In the genomic region with DNA sequence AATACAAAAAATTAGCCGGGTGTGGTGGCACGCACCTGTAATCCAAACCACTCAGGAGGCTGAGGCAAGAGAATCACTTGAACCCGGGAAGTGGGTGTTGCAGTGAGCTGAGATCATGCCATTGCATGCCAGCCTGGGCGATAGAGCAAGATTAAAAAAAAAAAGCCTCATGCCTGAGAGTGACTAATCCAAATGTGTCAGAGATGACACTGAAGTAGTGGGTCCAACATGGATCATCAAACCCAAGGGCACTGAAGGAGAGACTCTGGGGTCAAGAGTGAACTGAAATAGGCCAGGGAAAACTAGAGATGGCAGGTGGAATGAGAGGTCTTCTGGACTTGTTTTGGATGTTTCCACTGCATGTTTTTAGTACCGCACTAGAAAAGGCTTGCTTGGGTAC, we compare ENCODE assay signal across 27 cellular contexts. TPM values are rescaled to one million over a fixed set of nuclear protein-coding genes. Genes with fewer than 3 reads are reported as not detected.
"Had no signal": no experiment of that assay in that cellular context is flagged by ENCODE, and none has a peak within 500 bp of the region (broad histone marks: within the 10 kb centered on the region; RNA-seq: fewer than 3 reads in every experiment).

No MANE protein-coding gene starts in this region.

- H3K27ac ChIP-seq: ascending aorta, PC-9 had no signal

- H3K4me2 ChIP-seq: PC-9 had no signal

- H3K4me3 ChIP-seq: ascending aorta, PC-9 had no signal

- H3K36me3 ChIP-seq: ascending aorta had no signal

- ATAC-seq: activated CD4-positive, alpha-beta T cell treated with anti-CD3 and anti-CD28 coated beads for 36 hours; activated CD4-positive, CD25-positive, alpha-beta regulatory T cell treated with anti-CD3 and anti-CD28 coated beads, Interleukin-2, amount 50 U/mL, for 24 hours; activated CD8-positive, alpha-beta T cell treated with anti-CD3 and anti-CD28 coated beads, Interleukin-2, amount 10 ng/mL, durations not matched to agents 7 days and 5 days; WTC11 had no signal

- DNase-seq: activated CD4-positive, alpha-beta T cell treated with anti-CD3 and anti-CD28 coated beads for 36 hours; activated CD4-positive, alpha-beta T cell treated with anti-CD3 and anti-CD28 coated beads, Interleukin-2, amount 10 ng/mL, durations not matched to agents 7 days and 5 days; activated CD4-positive, alpha-beta T cell treated with anti-CD3 and anti-CD28 coated beads, Interleukin-2, amount 50 U/mL, for 48 hours; activated CD8-positive, alpha-beta T cell treated with anti-CD3 and anti-CD28 coated beads, Interleukin-2, amount 10 ng/mL, durations not matched to agents 7 days and 5 days; activated gamma-delta T cell; activated naive CD4-positive, alpha-beta T cell treated with Interleukin-2 at 50 U/mL for 16 hours; activated naive CD8-positive, alpha-beta T cell treated with anti-CD3 and anti-CD28 coated beads, Interleukin-2, amount 10 ng/mL, durations not matched to agents 7 days and 5 days; activated T-cell treated with anti-CD3 and anti-CD28 coated beads, Interleukin-2, amount 50 U/mL, for 24 hours; amygdala; MM.1S; MV-4-11; NCI-H1092; NCI-H1436 treated with DMSO at 0.1 percent for 48 hours; NCI-H1694 treated with DMSO at 0.1 percent for 48 hours; NCI-H2029; NCI-H345; NCI-H524 treated with DMSO at 0.1 percent for 48 hours; NK-92 treated with Interleukin-12 subunit alpha and Interleukin-12 subunit beta, amount 100 ng/mL, for 24 hours; PC-9; Right ventricle myocardium superior; SW 1271; T1000 had no signal

- H3K27me3 ChIP-seq: ascending aorta had no signal

- H3K4me1 ChIP-seq: ascending aorta had no signal

RNA-seq across cellular contexts. Expression of gene CACHD1, which starts 10.2 kb away (rescaled TPM):
- total RNA-seq: OCI-LY7; T-helper 1 cell treated with Interleukin-12 subunit alpha and Interleukin-12 subunit beta and Interleukin-4 antibody, amounts not matched to agents 30 ng/mL and 1 ng/mL, for 36 hours had no signal
